Comparison of ENCODE assay signal across 1 cellular context in genomic region chr3:150023239-150023636, GRCh38.
TF ChIP-seq lines count a peak whose summit lies in the region.

No MANE protein-coding gene starts in this region.

TF ChIP-seq in WTC11, 78 proteins besides CTCF, POLR2A, EP300 and RAD21 (continued from another document):
- TF ChIP-seq, protein P1, sequence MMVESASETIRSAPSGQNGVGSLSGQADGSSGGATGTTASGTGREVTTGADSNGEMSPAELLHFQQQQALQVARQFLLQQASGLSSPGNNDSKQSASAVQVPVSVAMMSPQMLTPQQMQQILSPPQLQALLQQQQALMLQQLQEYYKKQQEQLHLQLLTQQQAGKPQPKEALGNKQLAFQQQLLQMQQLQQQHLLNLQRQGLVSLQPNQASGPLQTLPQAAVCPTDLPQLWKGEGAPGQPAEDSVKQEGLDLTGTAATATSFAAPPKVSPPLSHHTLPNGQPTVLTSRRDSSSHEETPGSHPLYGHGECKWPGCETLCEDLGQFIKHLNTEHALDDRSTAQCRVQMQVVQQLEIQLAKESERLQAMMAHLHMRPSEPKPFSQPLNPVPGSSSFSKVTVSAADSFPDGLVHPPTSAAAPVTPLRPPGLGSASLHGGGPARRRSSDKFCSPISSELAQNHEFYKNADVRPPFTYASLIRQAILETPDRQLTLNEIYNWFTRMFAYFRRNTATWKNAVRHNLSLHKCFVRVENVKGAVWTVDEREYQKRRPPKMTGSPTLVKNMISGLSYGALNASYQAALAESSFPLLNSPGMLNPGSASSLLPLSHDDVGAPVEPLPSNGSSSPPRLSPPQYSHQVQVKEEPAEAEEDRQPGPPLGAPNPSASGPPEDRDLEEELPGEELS (CRISPR knock-in tag; IDR thresholded peaks at IDR 0.05), result no peak
- no peak for TF ChIP-seq NFYB (CRISPR knock-in tag; conservative IDR thresholded peaks at IDR 0.05; ENCODE audit: low read depth)
TF ChIP-seq in WTC11: peak in this region for 0.
